28 cellular contexts compared by ENCODE assay signal in the genomic region with DNA sequence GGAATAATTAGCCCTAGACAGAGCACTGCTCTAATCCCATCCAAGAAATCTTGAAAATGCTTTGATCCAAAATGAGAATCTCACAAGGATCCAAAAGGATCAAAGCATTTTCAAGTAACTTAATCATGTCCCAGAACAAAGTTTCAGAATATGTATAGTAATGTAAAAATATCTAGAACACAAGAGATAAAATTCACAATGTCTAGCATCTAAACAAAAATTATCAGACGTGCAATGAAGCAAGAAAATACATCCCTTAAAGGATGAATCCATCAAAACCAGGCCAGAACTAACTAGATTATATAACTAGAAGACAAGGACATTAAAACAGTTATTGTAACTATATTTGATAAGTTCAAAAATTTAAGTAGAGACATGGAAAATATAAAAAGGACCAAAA.
"Had no signal": no experiment of that assay in that cellular context is flagged by ENCODE, and none has a peak within 500 bp of the region (broad histone marks: within the 10 kb centered on the region; RNA-seq: fewer than 3 reads in every experiment).

No MANE protein-coding gene starts in this region.

- H3K4me3 Mint-ChIP-seq: stimulated activated effector memory CD8-positive, alpha-beta T cell treated with anti-CD3 and anti-CD28 coated beads, Interleukin-12 subunit alpha, Interleukin-12 subunit beta, amount 100 ng/mL, for 72 hours; stimulated activated memory B cell treated with anti-CD40 and anti-IgM and Interleukin-4, amounts not matched to agents 10 μg/mL and 1 μg/mL and 100 μg/mL, for 72 hours; stimulated activated naive B cell treated with anti-CD40 and anti-IgM and Interleukin-4, amounts not matched to agents 10 μg/mL and 1 μg/mL and 100 μg/mL, for 72 hours; stimulated activated naive CD8-positive, alpha-beta T cell treated with anti-CD3 and anti-CD28 coated beads, Interleukin-15, amount 100 ng/mL, for 72 hours; stimulated activated naive CD8-positive, alpha-beta T cell treated with anti-CD3 and anti-CD28 coated beads, Interleukin-15, Interleukin-2, amounts not matched to agents 100 ng/mL and 50 ng/mL, for 24 hours; type B pancreatic cell had no signal

- H3K9me3 ChIP-seq: testis, thyroid gland, upper lobe of right lung, uterus had no signal

- H3K27ac ChIP-seq: stomach, suprapubic skin, testis, thoracic aorta, thyroid gland, tibial artery, tibial nerve, transverse colon, upper lobe of left lung, upper lobe of right lung, uterus, vagina had no signal

- H3K27ac Mint-ChIP-seq: stimulated activated effector memory CD8-positive, alpha-beta T cell treated with anti-CD3 and anti-CD28 coated beads, Interleukin-12 subunit alpha, Interleukin-12 subunit beta, amount 100 ng/mL, for 72 hours; stimulated activated memory B cell treated with anti-CD40 and anti-IgM and Interleukin-4, amounts not matched to agents 10 μg/mL and 1 μg/mL and 100 μg/mL, for 72 hours; stimulated activated naive B cell treated with anti-CD40 and anti-IgM and Interleukin-4, amounts not matched to agents 10 μg/mL and 1 μg/mL and 100 μg/mL, for 72 hours; stimulated activated naive CD8-positive, alpha-beta T cell treated with anti-CD3 and anti-CD28 coated beads, Interleukin-15, amount 100 ng/mL, for 72 hours; stimulated activated naive CD8-positive, alpha-beta T cell treated with anti-CD3 and anti-CD28 coated beads, Interleukin-15, Interleukin-2, amounts not matched to agents 100 ng/mL and 50 ng/mL, for 24 hours; type B pancreatic cell had no signal

- H3K4me1 Mint-ChIP-seq: stimulated activated effector memory CD8-positive, alpha-beta T cell treated with anti-CD3 and anti-CD28 coated beads, Interleukin-12 subunit alpha, Interleukin-12 subunit beta, amount 100 ng/mL, for 72 hours; stimulated activated memory B cell treated with anti-CD40 and anti-IgM and Interleukin-4, amounts not matched to agents 10 μg/mL and 1 μg/mL and 100 μg/mL, for 72 hours; stimulated activated naive B cell treated with anti-CD40 and anti-IgM and Interleukin-4, amounts not matched to agents 10 μg/mL and 1 μg/mL and 100 μg/mL, for 72 hours; stimulated activated naive CD8-positive, alpha-beta T cell treated with anti-CD3 and anti-CD28 coated beads, Interleukin-15, amount 100 ng/mL, for 72 hours had no signal

- H3K4me1 ChIP-seq: stomach, suprapubic skin, testis, thyroid gland, tibial artery, tibial nerve, transverse colon, upper lobe of left lung, upper lobe of right lung, uterus, vagina had no signal

- H3K36me3 ChIP-seq: suprapubic skin, thoracic aorta, thyroid gland, upper lobe of left lung, upper lobe of right lung, vagina had no signal

- H3K36me3 Mint-ChIP-seq: stimulated activated effector memory CD8-positive, alpha-beta T cell treated with anti-CD3 and anti-CD28 coated beads, Interleukin-12 subunit alpha, Interleukin-12 subunit beta, amount 100 ng/mL, for 72 hours had no signal

- DNase-seq: stimulated activated CD4-positive, alpha-beta T cell treated with anti-CD3 and anti-CD28 coated beads, Interleukin-2, amount 100 ng/mL, for 48 hours; stimulated activated CD4-positive, alpha-beta T cell treated with anti-CD3 and anti-CD28 coated beads, Interleukin-4, amount 100 ng/mL, for 1 hour; stimulated activated CD4-positive, alpha-beta T cell treated with anti-CD3 and anti-CD28 coated beads, Interleukin-4, amount 100 ng/mL, for 24 hours; stimulated activated CD4-positive, alpha-beta T cell treated with anti-CD3 and anti-CD28 coated beads, Interleukin-4, amount 100 ng/mL, for 4 hours; stimulated activated CD8-positive, alpha-beta memory T cell treated with anti-CD3 and anti-CD28 coated beads, Interleukin-4, amount 100 ng/mL, for 48 hours; stimulated activated naive B cell treated with anti-CD40 and anti-IgM and Interleukin-4, amounts not matched to agents 10 μg/mL and 1 μg/mL and 100 μg/mL, for 72 hours; stimulated activated naive CD4-positive, alpha-beta T cell; stimulated activated naive CD4-positive, alpha-beta T cell treated with Interleukin-2 at 50 U/mL for 16 hours; stimulated activated naive CD8-positive, alpha-beta T cell treated with anti-CD3 and anti-CD28 coated beads, Interleukin-15, amount 100 ng/mL, for 72 hours; stimulated activated naive CD8-positive, alpha-beta T cell treated with anti-CD3 and anti-CD28 coated beads, Interleukin-15, Interleukin-2, amounts not matched to agents 100 U/mL and 50 U/mL, for 24 hours; stomach; substantia nigra; testis; thyroid gland; tibial artery; transverse colon; trophoblast cell; upper lobe of left lung; upper lobe of right lung; uterus had no signal

- H3K27me3 Mint-ChIP-seq: stimulated activated naive B cell treated with anti-CD40 and anti-IgM and Interleukin-4, amounts not matched to agents 10 μg/mL and 1 μg/mL and 100 μg/mL, for 72 hours; stimulated activated naive CD8-positive, alpha-beta T cell treated with anti-CD3 and anti-CD28 coated beads, Interleukin-15, amount 100 ng/mL, for 72 hours; stimulated activated naive CD8-positive, alpha-beta T cell treated with anti-CD3 and anti-CD28 coated beads, Interleukin-15, Interleukin-2, amounts not matched to agents 100 ng/mL and 50 ng/mL, for 24 hours; type B pancreatic cell had no signal

- H3K4me3 ChIP-seq: stomach, suprapubic skin, testis, thoracic aorta, thyroid gland, tibial artery, tibial nerve, transverse colon, upper lobe of left lung, upper lobe of right lung, uterus, vagina had no signal
